Comparison of ENCODE assay signal across 10 cellular contexts in genomic region chr6:15417811-15418210, GRCh38.
A peak's percentile ranks its signal among the peaks of the same experiment; 100 is the strongest.
DNase-seq lines count a peak whose midpoint lies in the region; ATAC-seq lines count a peak whose summit lies in the region.
"Had no signal": no experiment of that assay in that cellular context is flagged by ENCODE, and none has a peak within 500 bp of the region (broad histone marks: within the 10 kb centered on the region; RNA-seq: fewer than 3 reads in every experiment).

No MANE protein-coding gene starts in this region.

- H3K9me3 Mint-ChIP-seq in stimulated activated naive CD8-positive, alpha-beta T cell treated with anti-CD3 and anti-CD28 coated beads, Interleukin-15, Interleukin-2, amounts not matched to agents 100 ng/mL and 50 ng/mL, for 24 hours: peaks cover 13% of the 10 kb centered on the region

- H3K4me3 Mint-ChIP-seq in stimulated activated naive CD8-positive, alpha-beta T cell treated with anti-CD3 and anti-CD28 coated beads, Interleukin-15, Interleukin-2, amounts not matched to agents 100 ng/mL and 50 ng/mL, for 24 hours: peak overlapping the region; percentile 54

- peaks cover 65% of the 10 kb centered on the region for H3K36me3 Mint-ChIP-seq in stimulated activated naive CD8-positive, alpha-beta T cell treated with anti-CD3 and anti-CD28 coated beads, Interleukin-15, Interleukin-2, amounts not matched to agents 100 ng/mL and 50 ng/mL, for 24 hours (ENCODE audit: low read depth)

- no peaks in the 10 kb centered on the region for H3K27me3 Mint-ChIP-seq in stimulated activated naive CD8-positive, alpha-beta T cell treated with anti-CD3 and anti-CD28 coated beads, Interleukin-15, Interleukin-2, amounts not matched to agents 100 ng/mL and 50 ng/mL, for 24 hours

- peak overlapping the region; percentile 67 for H3K27ac ChIP-seq in epithelial cell of prostate

- H3K4me1 Mint-ChIP-seq in stimulated activated naive CD8-positive, alpha-beta T cell treated with anti-CD3 and anti-CD28 coated beads, Interleukin-15, Interleukin-2, amounts not matched to agents 100 ng/mL and 50 ng/mL, for 24 hours (ENCODE audit: low read depth): peaks cover 63% of the 10 kb centered on the region

- ATAC-seq in GM19328 (IDR thresholded peaks at IDR 0.05; ENCODE audit: unreplicated experiment): no peak

- DNase-seq in activated T-cell treated with anti-CD3 and anti-CD28 coated beads for 24 hours (ENCODE audit: low read depth): peak; percentile 51
- no peak for DNase-seq in activated T-cell treated with anti-CD3 and anti-CD28 coated beads for 4 hours
- DNase-seq in activated CD4-positive, alpha-beta T cell treated with anti-CD3 and anti-CD28 coated beads for 4 hours: peak; percentile 19 to 39
- peak; percentile 82 for DNase-seq in epithelial cell of prostate (ENCODE audit: low read depth, low spot score)
- no peak for DNase-seq in Ammon's horn (ENCODE audit: low spot score)
- DNase-seq in hypothalamus (lab: John Stamatoyannopoulos, UW): no peak
- DNase-seq: H7, NCI-H1930 had no signal

- peak overlapping the region; percentile 76 for H3K27ac Mint-ChIP-seq in stimulated activated naive CD8-positive, alpha-beta T cell treated with anti-CD3 and anti-CD28 coated beads, Interleukin-15, Interleukin-2, amounts not matched to agents 100 ng/mL and 50 ng/mL, for 24 hours

Comparison
In these comparisons a context has a peak if more than half of its experiments do, and no peak if none do; other contexts are left out.
1. DNase-seq: peak in activated T-cell treated with anti-CD3 and anti-CD28 coated beads for 24 hours (single experiment), activated CD4-positive, alpha-beta T cell treated with anti-CD3 and anti-CD28 coated beads for 4 hours (2 of 2) and epithelial cell of prostate (single experiment); none in activated T-cell treated with anti-CD3 and anti-CD28 coated beads for 4 hours (single experiment), Ammon's horn (single experiment) and hypothalamus (0 of 51).